Comparison of ENCODE assay signal across 21 cellular contexts in genomic region chr19:34731964-34732363, GRCh38. TPM values are rescaled to one million over a fixed set of nuclear protein-coding genes. Genes with fewer than 3 reads are reported as not detected.
DNase-seq lines count a peak whose midpoint lies in the region; ATAC-seq and TF ChIP-seq lines count a peak whose summit lies in the region.
"Had no signal": no experiment of that assay in that cellular context is flagged by ENCODE, and none has a peak within 500 bp of the region (broad histone marks: within the 10 kb centered on the region; RNA-seq: fewer than 3 reads in every experiment).

No MANE protein-coding gene starts in this region.

- peaks cover 26% of the 10 kb centered on the region for H3K4me1 Mint-ChIP-seq in activated naive CD4-positive, alpha-beta T cell treated with anti-CD3 and anti-CD28 coated beads, Interleukin-2, amount 10 ng/mL, durations not matched to agents 7 days and 5 days
- peaks cover 11% of the 10 kb centered on the region for H3K4me1 Mint-ChIP-seq in GM23338
- H3K4me1 Mint-ChIP-seq in glutamatergic neuron (ENCODE audit: low read depth, unreplicated experiment), result peaks cover 4% of the 10 kb centered on the region

- peak overlapping the region; percentile 63 for H3K14ac ChIP-seq in neuronal stem cell (ENCODE audit: low read length)

- H4K20me1 ChIP-seq in GM23338 (replicated peaks; ENCODE audit: insufficient read depth), result no peaks in the 10 kb centered on the region

- H3K27me3 ChIP-seq in GM23338 (ENCODE audit: insufficient read depth) (no peaks in the 10 kb centered on the region), neuronal stem cell (ENCODE audit: control insufficient read depth in 3 of 3, insufficient read depth in 3 of 3, low read depth in 1 of 3, low read length in 3 of 3) (peaks cover 0 to 2% (median 0%) of the 10 kb centered on the region in 3 experiments)

- H3K18ac ChIP-seq in neuronal stem cell (ENCODE audit: low read length), result no peak overlapping the region

- ATAC-seq in GM23338 (no peak), HG03457 (IDR thresholded peaks at IDR 0.05; ENCODE audit: unreplicated experiment) (no peak)
- ATAC-seq: A549 had no signal

- H4K91ac ChIP-seq in neuronal stem cell (ENCODE audit: low read depth, low read length, poor library complexity), result no peak overlapping the region

- H3K79me2 ChIP-seq in GM23338 (replicated peaks; ENCODE audit: insufficient read depth), result no peaks in the 10 kb centered on the region

- no peak overlapping the region for H2BK120ac ChIP-seq in neuronal stem cell (ENCODE audit: low read depth, low read length)

- no peak overlapping the region for H3K4ac ChIP-seq in neuronal stem cell (ENCODE audit: low read length)

- H3K23ac ChIP-seq in neuronal stem cell (ENCODE audit: low read depth, low read length, poor library complexity), result peak overlapping the region; percentile 67

- no peak overlapping the region for H2AK5ac ChIP-seq in neuronal stem cell (ENCODE audit: low read depth, low read length)

- no peak for DNase-seq in activated naive CD4-positive, alpha-beta T cell treated with anti-CD3 and anti-CD28 coated beads, Interleukin-2, amount 10 ng/mL, durations not matched to agents 7 days and 5 days
- no peak for DNase-seq in activated naive CD4-positive, alpha-beta T cell treated with anti-CD3 and anti-CD28 coated beads, Interleukin-2, amount 50 U/mL, for 16 hours
- DNase-seq in GM23338 (ENCODE audit: low spot score), result no peak
- no peak for DNase-seq in glutamatergic neuron
- DNase-seq in neuronal stem cell (ENCODE audit: low spot score), result no peak
- no peak for DNase-seq in pons (ENCODE audit: low spot score)
- no peak for DNase-seq in HPDE6-E6E7 (ENCODE audit: extremely low spot score)
- DNase-seq: Caco-2, DMS153, EL, H9, KG1, NCI-H1048, NCI-H1436 treated with DMSO at 0.1 percent for 48 hours, NCI-H2029 treated with DMSO at 0.1 percent for 48 hours, NCI-H2171 treated with DMSO at 0.1 percent for 48 hours, NCI-H446 treated with DMSO at 0.1 percent for 48 hours, RPMI8226, SIG-M5 had no signal

- CTCF ChIA-PET in activated naive CD4-positive, alpha-beta T cell treated with anti-CD3 and anti-CD28 coated beads, Interleukin-2, amount 10 ng/mL, durations not matched to agents 7 days and 5 days (lab: Charles Lee), result no interaction called here

- no peak overlapping the region for H3K27ac ChIP-seq in GM23338 (ENCODE audit: low read depth)
- H3K27ac ChIP-seq in neuronal stem cell (replicated peaks; ENCODE audit: low read length), result no peak overlapping the region
- H3K27ac ChIP-seq: A549 had no signal

- H2BK5ac ChIP-seq in neuronal stem cell (ENCODE audit: low read length), result no peak overlapping the region

- H2BK15ac ChIP-seq in neuronal stem cell (ENCODE audit: low read length), result no peak overlapping the region

- H2AFZ ChIP-seq in GM23338 (no peak overlapping the region), neuronal stem cell (ENCODE audit: low read length) (no peak overlapping the region)

- no peaks in the 10 kb centered on the region for H3K79me1 ChIP-seq in neuronal stem cell (ENCODE audit: low read depth, low read length)

- no peak for TF ChIP-seq CTCF in GM23338 (conservative IDR thresholded peaks at IDR 0.05; ENCODE audit: low read depth in 2 of 2)
- TF ChIP-seq CTCF in glutamatergic neuron (IDR thresholded peaks at IDR 0.05; ENCODE audit: partially characterized antibody, unreplicated experiment), result no peak

- no peak overlapping the region for H2BK12ac ChIP-seq in neuronal stem cell (ENCODE audit: low read length)

- H3K36me3 ChIP-seq in GM23338 (ENCODE audit: insufficient read depth) (no peaks in the 10 kb centered on the region), neuronal stem cell (replicated peaks in 1 of 2; ENCODE audit: control insufficient read depth in 2 of 2, insufficient read depth in 2 of 2, low read length in 2 of 2) (peaks cover 0 to 12% of the 10 kb centered on the region in 2 donors)

- no peak overlapping the region for H4K8ac ChIP-seq in neuronal stem cell (ENCODE audit: low read depth, low read length)

- H3K4me2 ChIP-seq in GM23338, result no peak overlapping the region
- H3K4me2 ChIP-seq in neuronal stem cell (ENCODE audit: insufficient read depth, low read length, poor library complexity, severe bottlenecking), result no peak overlapping the region

- H3K4me3 ChIP-seq in GM23338 (no peak overlapping the region), neuronal stem cell (ENCODE audit: low read length in 2 of 2) (no peak overlapping the region)
- H3K4me3 ChIP-seq: A549 had no signal

- peaks cover 7% of the 10 kb centered on the region for H3K27me3 Mint-ChIP-seq in activated naive CD4-positive, alpha-beta T cell treated with anti-CD3 and anti-CD28 coated beads, Interleukin-2, amount 10 ng/mL, durations not matched to agents 7 days and 5 days
- H3K27me3 Mint-ChIP-seq in GM23338 (ENCODE audit: insufficient read depth, low read depth, poor library complexity), result peaks cover 2% of the 10 kb centered on the region
- peaks cover 6% of the 10 kb centered on the region for H3K27me3 Mint-ChIP-seq in glutamatergic neuron (ENCODE audit: unreplicated experiment)

- H3K36me3 Mint-ChIP-seq in activated naive CD4-positive, alpha-beta T cell treated with anti-CD3 and anti-CD28 coated beads, Interleukin-2, amount 10 ng/mL, durations not matched to agents 7 days and 5 days, result peaks cover 23% of the 10 kb centered on the region
- H3K36me3 Mint-ChIP-seq in GM23338 (ENCODE audit: low read depth) (no peaks in the 10 kb centered on the region; the same call in 1 of the 3 replicates), glutamatergic neuron (ENCODE audit: unreplicated experiment) (no peaks in the 10 kb centered on the region)

- H3K9me3 ChIP-seq in neuronal stem cell (replicated peaks in 1 of 2; ENCODE audit: control insufficient read depth in 2 of 2, insufficient read depth in 1 of 2, low read depth in 1 of 2, low read length in 2 of 2), result peaks cover 4 to 16% of the 10 kb centered on the region in 2 donors

- WGBS in neuronal stem cell (ENCODE audit: extremely low coverage in 2 of 2, insufficient read length in 2 of 2, insufficient replicate concordance in 1 of 2), 2 donors, result no CpG with 5 or more reads among the region's 7 CpGs

- H3K4me1 ChIP-seq in GM23338 (ENCODE audit: insufficient read depth) (peaks cover 6% of the 10 kb centered on the region), neuronal stem cell (ENCODE audit: control insufficient read depth in 2 of 2, insufficient read depth in 1 of 2, low read depth in 1 of 2, low read length in 2 of 2) (peaks cover 0 to 7% of the 10 kb centered on the region in 2 donors)

- peaks cover 12% of the 10 kb centered on the region for H3K9me3 Mint-ChIP-seq in activated naive CD4-positive, alpha-beta T cell treated with anti-CD3 and anti-CD28 coated beads, Interleukin-2, amount 10 ng/mL, durations not matched to agents 7 days and 5 days
- H3K9me3 Mint-ChIP-seq in GM23338 (0 out of 3 replicates have a peak, but pooled peaks cover 3% of the 10 kb centered on the region), glutamatergic neuron (ENCODE audit: unreplicated experiment) (peaks cover 12% of the 10 kb centered on the region)

- H3K4me3 Mint-ChIP-seq in activated naive CD4-positive, alpha-beta T cell treated with anti-CD3 and anti-CD28 coated beads, Interleukin-2, amount 10 ng/mL, durations not matched to agents 7 days and 5 days, result peak overlapping the region; percentile 4
- H3K4me3 Mint-ChIP-seq in GM23338 (peak overlapping the region; percentile 29; the same call in 1 of the 3 replicates), glutamatergic neuron (ENCODE audit: unreplicated experiment) (peak overlapping the region; percentile 5)

- H3F3A ChIP-seq in GM23338 (replicated peaks; ENCODE audit: low read depth), result no peaks in the 10 kb centered on the region

- H3K9me2 ChIP-seq in GM23338 (ENCODE audit: insufficient read depth), result no peaks in the 10 kb centered on the region

- no peak overlapping the region for H3K27ac Mint-ChIP-seq in activated naive CD4-positive, alpha-beta T cell treated with anti-CD3 and anti-CD28 coated beads, Interleukin-2, amount 10 ng/mL, durations not matched to agents 7 days and 5 days
- H3K27ac Mint-ChIP-seq in GM23338 (peak overlapping the region; percentile 52; the same call in 1 of the 2 replicates), glutamatergic neuron (ENCODE audit: unreplicated experiment) (no peak overlapping the region)
- H3K27ac Mint-ChIP-seq: H9 had no signal

- no peak overlapping the region for H3K9ac ChIP-seq in neuronal stem cell (ENCODE audit: low read depth, low read length, poor library complexity)

TF ChIP-seq in GM23338, 12 proteins besides CTCF, POLR2A, EP300 and RAD21:
- TF ChIP-seq JUNB (IDR thresholded peaks at IDR 0.05; ENCODE audit: unreplicated experiment), result no peak
- TF ChIP-seq ZNF114 (CRISPR knock-in tag; IDR thresholded peaks at IDR 0.05), result no peak

RNA-seq across cellular contexts. Expression of gene ZNF181, which starts 2.1 kb away (rescaled TPM):
- 18.9 and 19.8 TPM in 2 replicates for total RNA-seq in GM23338 (2014; rRNA removed; shearing (Covaris generic))
- 7.3 and 7.4 TPM in 2 replicates for polyA plus RNA-seq in GM23338 (2016; fragmentation: Nextera tagmentation; extraction: Ambion mirVana)
- 11.4 TPM for total RNA-seq in glutamatergic neuron (ENCODE audit: unreplicated experiment)
- 8.5 TPM for polyA plus RNA-seq in neuronal stem cell (2013, experiment 1 of 2)
- 8.0 TPM for polyA plus RNA-seq in neuronal stem cell (2013, experiment 2 of 2)

RNA-seq across cellular contexts. Expression of gene ZNF599, which starts 41.1 kb away (rescaled TPM):
- total RNA-seq in GM23338 (2014; rRNA removed; shearing (Covaris generic)), result 5.2 and 6.0 TPM in 2 replicates
- 3.6 and 4.6 TPM in 2 replicates for polyA plus RNA-seq in GM23338 (2016; fragmentation: Nextera tagmentation; extraction: Ambion mirVana)
- 8.2 TPM for total RNA-seq in glutamatergic neuron (ENCODE audit: unreplicated experiment)
- 5.9 TPM for polyA plus RNA-seq in neuronal stem cell (2013, experiment 1 of 2)
- 5.4 TPM for polyA plus RNA-seq in neuronal stem cell (2013, experiment 2 of 2)

RNA-seq across cellular contexts. Expression of gene ZNF302, which starts 54.5 kb away (rescaled TPM):
- total RNA-seq in GM23338 (2014; rRNA removed; shearing (Covaris generic)), result 24.8 and 27.4 TPM in 2 replicates
- polyA plus RNA-seq in GM23338 (2016; fragmentation: Nextera tagmentation; extraction: Ambion mirVana), result 13.9 and 16.6 TPM in 2 replicates
- 38.8 TPM for total RNA-seq in glutamatergic neuron (ENCODE audit: unreplicated experiment)
- polyA plus RNA-seq in neuronal stem cell (2013, experiment 1 of 2), result 27.5 TPM
- 28.6 TPM for polyA plus RNA-seq in neuronal stem cell (2013, experiment 2 of 2)

RNA-seq across cellular contexts. Expression of gene SCGB2B2, which starts 55.0 kb away (rescaled TPM):
- 0.28 TPM in 1 of 2 replicates, not detected in the other for total RNA-seq in GM23338 (2014; rRNA removed; shearing (Covaris generic))
- not detected in 2 replicates for polyA plus RNA-seq in GM23338 (2016; fragmentation: Nextera tagmentation; extraction: Ambion mirVana)
- 1.2 TPM for total RNA-seq in glutamatergic neuron (ENCODE audit: unreplicated experiment)
- polyA plus RNA-seq in neuronal stem cell (2013, experiment 1 of 2), result 0.06 TPM
- 0.03 TPM for polyA plus RNA-seq in neuronal stem cell (2013, experiment 2 of 2)
- total RNA-seq: H9 had no signal
